In the genomic region with DNA sequence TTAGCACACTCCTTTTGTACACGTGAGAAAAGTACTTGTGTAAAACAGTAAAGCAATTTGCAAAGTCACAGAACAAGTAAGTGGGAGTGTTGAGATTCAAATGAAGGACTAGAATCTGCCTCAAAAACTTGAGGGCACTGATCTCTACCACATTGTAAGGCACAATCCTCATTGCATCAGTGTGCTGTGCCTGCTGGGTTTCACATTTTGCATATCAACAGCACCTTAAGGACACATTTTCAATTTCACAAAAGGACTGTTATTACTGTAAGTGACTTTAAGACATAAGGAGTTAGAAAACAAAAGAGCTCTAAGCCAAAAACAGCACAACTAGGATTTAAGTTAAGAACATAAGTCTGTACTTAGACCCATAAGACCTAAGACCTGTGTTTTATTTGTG, we compare ENCODE assay signal across 13 cellular contexts. TPM values are rescaled to one million over a fixed set of nuclear protein-coding genes. Genes with fewer than 3 reads are reported as not detected.
"Had no signal": no experiment of that assay in that cellular context is flagged by ENCODE, and none has a peak within 500 bp of the region (broad histone marks: within the 10 kb centered on the region; RNA-seq: fewer than 3 reads in every experiment).

No MANE protein-coding gene starts in this region.

- H3K4me3 Mint-ChIP-seq: activated naive CD8-positive, alpha-beta T cell treated with anti-CD3 and anti-CD28 coated beads, Interleukin-2, amount 10 ng/mL, durations not matched to agents 7 days and 5 days; activated T-cell treated with anti-CD3 and anti-CD28 coated beads, Interleukin-2, amount 50 U/mL, for 4 hours had no signal

- H3K9me3 ChIP-seq: ascending aorta, esophagus muscularis mucosa, lower lobe of right lung, pancreas, tibial artery, uterus had no signal

- H3K27me3 ChIP-seq: ascending aorta, dorsolateral prefrontal cortex, esophagus muscularis mucosa, pancreas, tibial artery, uterus had no signal

- H3K27me3 Mint-ChIP-seq: activated naive CD8-positive, alpha-beta T cell treated with anti-CD3 and anti-CD28 coated beads, Interleukin-2, amount 10 ng/mL, durations not matched to agents 7 days and 5 days had no signal

- H3K9me3 Mint-ChIP-seq: activated naive CD8-positive, alpha-beta T cell treated with anti-CD3 and anti-CD28 coated beads, Interleukin-2, amount 10 ng/mL, durations not matched to agents 7 days and 5 days; activated T-cell treated with anti-CD3 and anti-CD28 coated beads, Interleukin-2, amount 50 U/mL, for 4 hours had no signal

- H3K4me1 ChIP-seq: ascending aorta, lower lobe of right lung, pancreas, uterus had no signal

- DNase-seq: activated naive CD8-positive, alpha-beta T cell treated with anti-CD3 and anti-CD28 coated beads, Interleukin-2, amount 10 ng/mL, durations not matched to agents 7 days and 5 days; activated T-cell treated with anti-CD3 and anti-CD28 coated beads, Interleukin-2, amount 50 U/mL, for 4 hours; dorsolateral prefrontal cortex; glutamatergic neuron; lower lobe of right lung; midbrain; pancreas; stimulated activated CD4-positive, alpha-beta T cell treated with anti-CD3 and anti-CD28 coated beads, Interleukin-4, amount 100 ng/mL, for 24 hours; tibial artery; uterus had no signal

- H3K27ac ChIP-seq: ascending aorta, dorsolateral prefrontal cortex, esophagus muscularis mucosa, lower lobe of right lung, pancreas, tibial artery, uterus had no signal

- ATAC-seq: activated T-cell treated with anti-CD3 and anti-CD28 coated beads, Interleukin-2, amount 50 U/mL, for 4 hours; lower lobe of right lung; pancreas had no signal

- H3K36me3 ChIP-seq: uterus had no signal

- H3K27ac Mint-ChIP-seq: activated naive CD8-positive, alpha-beta T cell treated with anti-CD3 and anti-CD28 coated beads, Interleukin-2, amount 10 ng/mL, durations not matched to agents 7 days and 5 days had no signal

- H3K4me3 ChIP-seq: ascending aorta, dorsolateral prefrontal cortex, esophagus muscularis mucosa, lower lobe of right lung, pancreas, tibial artery, uterus had no signal

- H3K4me1 Mint-ChIP-seq: activated naive CD8-positive, alpha-beta T cell treated with anti-CD3 and anti-CD28 coated beads, Interleukin-2, amount 10 ng/mL, durations not matched to agents 7 days and 5 days had no signal

RNA-seq across cellular contexts. Expression of gene HK3, which starts 44.7 kb away (rescaled TPM):
- total RNA-seq: fibroblast of villous mesenchyme had no signal
